Comparison of ENCODE assay signal across 9 cellular contexts in genomic region chr3:105997800-105998526, GRCh38.
DNase-seq lines count a peak whose midpoint lies in the region; ATAC-seq and TF ChIP-seq lines count a peak whose summit lies in the region.
"Had no signal": no experiment of that assay in that cellular context is flagged by ENCODE, and none has a peak within 500 bp of the region (broad histone marks: within the 10 kb centered on the region; RNA-seq: fewer than 3 reads in every experiment).

No MANE protein-coding gene starts in this region.

- H3K36me3 ChIP-seq in esophagus squamous epithelium (no peaks in the 10 kb centered on the region), psoas muscle (ENCODE audit: insufficient read depth in 1 of 2, low read depth in 1 of 2) (no peaks in the 10 kb centered on the region)

- intact Hi-C loops in esophagus squamous epithelium (cut with DNase I) = no loop called here
- intact Hi-C loops in psoas muscle (cut with DNase I) = no loop called here

- H3K4me1 ChIP-seq in esophagus squamous epithelium = peaks cover 0 to 18% (median 7%) of the 10 kb centered on the region in 3 donors
- no peaks in the 10 kb centered on the region for H3K4me1 ChIP-seq in psoas muscle

- TF ChIP-seq POLR2A in esophagus squamous epithelium (IDR thresholded peaks at IDR 0.05) = no peak

- DNase-seq in GM04503 (ENCODE audit: low read depth) (peak; percentile 83), RKO (ENCODE audit: low spot score) (peak; percentile 67), esophagus squamous epithelium (lab: John Stamatoyannopoulos, UW) (no peak), psoas muscle (peak in 1 of 2 donors; percentile 23), midbrain (lab: John Stamatoyannopoulos, UW) (no peak), T-helper 2 cell (no peak)
- DNase-seq: caudate nucleus had no signal

- H3K27ac ChIP-seq in esophagus squamous epithelium (peak overlapping the region in 3 of 4 donors; percentile 1 to 44 (median 38)), psoas muscle (no peak overlapping the region)

- 30 to 37% methylated on average over 3 of the region's 3 CpGs for WGBS in esophagus squamous epithelium, 2 donors
- WGBS in psoas muscle, 3 donors = 71 to 85% (median 73%) methylated on average over 3 of the region's 3 CpGs

- ATAC-seq in psoas muscle = peak in 3 of 4 donors; percentile 21 to 50 (median 22)
- no peak for ATAC-seq in HG02885 (IDR thresholded peaks at IDR 0.05; ENCODE audit: poor library complexity, unreplicated experiment)
- no peak for ATAC-seq in GM18867 (IDR thresholded peaks at IDR 0.05; ENCODE audit: unreplicated experiment)

- H3K27me3 ChIP-seq in esophagus squamous epithelium = no peaks in the 10 kb centered on the region
- no peaks in the 10 kb centered on the region for H3K27me3 ChIP-seq in psoas muscle (ENCODE audit: insufficient read depth in 3 of 3, low read length in 2 of 3)

- no peak overlapping the region for H3K4me3 ChIP-seq in esophagus squamous epithelium
- no peak overlapping the region for H3K4me3 ChIP-seq in psoas muscle

- peaks cover 0 to 11% (median 4%) of the 10 kb centered on the region in 3 donors for H3K9me3 ChIP-seq in esophagus squamous epithelium
- H3K9me3 ChIP-seq in psoas muscle = peaks cover 5% of the 10 kb centered on the region

- TF ChIP-seq CTCF in esophagus squamous epithelium (IDR thresholded peaks at IDR 0.05) = no peak
- no peak for TF ChIP-seq CTCF in psoas muscle (IDR thresholded peaks at IDR 0.05)

Comparison
In these comparisons a context has a peak if more than half of its experiments do, and no peak if none do; other contexts are left out.
1. DNase-seq: peak in GM04503 (single experiment) and RKO (single experiment); none in esophagus squamous epithelium (single experiment), midbrain (single experiment) and T-helper 2 cell (0 of 5).
2. ATAC-seq: peak in psoas muscle (3 of 4); none in HG02885 (single experiment) and GM18867 (single experiment).